Comparison of ENCODE assay signal across 8 cellular contexts in genomic region chr1:6200188-6200809, GRCh38. TPM values are rescaled to one million over a fixed set of nuclear protein-coding genes. Genes with fewer than 3 reads are reported as not detected.
A peak's percentile ranks its signal among the peaks of the same experiment; 100 is the strongest.
DNase-seq lines count a peak whose midpoint lies in the region; ATAC-seq and TF ChIP-seq lines count a peak whose summit lies in the region.

No MANE protein-coding gene starts in this region.

- H3K36me3 ChIP-seq in ES-I3 (ENCODE audit: insufficient read depth, low read length) (peaks cover 13% of the 10 kb centered on the region), PC-3 (ENCODE audit: low read depth, low read length) (peaks cover 21% of the 10 kb centered on the region), parathyroid adenoma (ENCODE audit: control insufficient read depth, insufficient read depth, low read length) (no peaks in the 10 kb centered on the region)

- no TSS peak for BruUV-seq in PC-3 (replicated peaks; lab: Mats Ljungman, UMichigan)

- peak overlapping the region; percentile 95 for H3K27ac Mint-ChIP-seq in endothelial cell (ENCODE audit: unreplicated experiment)

- H3K4me3 ChIP-seq in PC-3 (ENCODE audit: low read length) (peak overlapping the region; percentile 74), parathyroid adenoma (ENCODE audit: low read depth, low read length) (peak overlapping the region; percentile 93)

- peaks cover 3% of the 10 kb centered on the region for H3K27me3 Mint-ChIP-seq in endothelial cell (ENCODE audit: unreplicated experiment)

- POLR2A ChIA-PET in PC-3 (lab: Charles Lee; ENCODE audit: unreplicated experiment): no interaction called here

- ATAC-seq in PC-3 (no peak), GM18520 (IDR thresholded peaks at IDR 0.05; ENCODE audit: unreplicated experiment) (no peak)

- H3K4me2 ChIP-seq in PC-3 (ENCODE audit: low read length): peak overlapping the region; percentile 84
- H3K4me2 ChIP-seq in parathyroid adenoma (ENCODE audit: low read length): peak overlapping the region; percentile 74

- peaks cover 25% of the 10 kb centered on the region for H3K4me1 Mint-ChIP-seq in endothelial cell (ENCODE audit: unreplicated experiment)

- peak overlapping the region; percentile 94 for H3K4me3 Mint-ChIP-seq in endothelial cell (ENCODE audit: unreplicated experiment)

- H3K9me3 Mint-ChIP-seq in endothelial cell (ENCODE audit: unreplicated experiment): no peaks in the 10 kb centered on the region

- H3K9ac ChIP-seq in ES-I3 (ENCODE audit: low read depth, low read length): peak overlapping the region; percentile 98
- H3K9ac ChIP-seq in PC-3 (ENCODE audit: low read length): peak overlapping the region; percentile 98
- no peak overlapping the region for H3K9ac ChIP-seq in parathyroid adenoma

- H3K9me2 ChIP-seq in PC-3 (replicated peaks; ENCODE audit: low read length): no peaks in the 10 kb centered on the region

- H3K4me1 ChIP-seq in ES-I3 (ENCODE audit: insufficient read depth, low read length) (peaks cover 10% of the 10 kb centered on the region; the same call in 1 of the 2 replicates), PC-3 (ENCODE audit: insufficient read depth, low read length) (peaks cover 26% of the 10 kb centered on the region), parathyroid adenoma (peaks cover 3% of the 10 kb centered on the region)

- peak overlapping the region; percentile 89 for H2AFZ ChIP-seq in PC-3 (ENCODE audit: low read length)
- peak overlapping the region; percentile 93 for H2AFZ ChIP-seq in parathyroid adenoma

- H3K27ac ChIP-seq in PC-3 (ENCODE audit: low read length) (peak overlapping the region; percentile 47), parathyroid adenoma (peak overlapping the region; percentile 85)

- H3K36me3 Mint-ChIP-seq in endothelial cell (ENCODE audit: low read depth, unreplicated experiment): peaks cover 13% of the 10 kb centered on the region

- H3K9me3 ChIP-seq in ES-I3 (ENCODE audit: control insufficient read depth, insufficient read depth, low read length): no peaks in the 10 kb centered on the region
- no peaks in the 10 kb centered on the region for H3K9me3 ChIP-seq in PC-3 (ENCODE audit: low read length)
- no peaks in the 10 kb centered on the region for H3K9me3 ChIP-seq in parathyroid adenoma (ENCODE audit: control insufficient read depth, low read length)

- no peaks in the 10 kb centered on the region for H3K27me3 ChIP-seq in PC-3 (ENCODE audit: low read length)
- no peaks in the 10 kb centered on the region for H3K27me3 ChIP-seq in parathyroid adenoma (ENCODE audit: control insufficient read depth, insufficient read depth, low read length)

- H4K20me1 ChIP-seq in PC-3 (ENCODE audit: low read length): peaks cover 30% of the 10 kb centered on the region

- H3K79me2 ChIP-seq in PC-3 (ENCODE audit: low read length): peaks cover 50% of the 10 kb centered on the region
- peaks cover 21% of the 10 kb centered on the region for H3K79me2 ChIP-seq in parathyroid adenoma

- DNase-seq in PC-3: no peak
- DNase-seq in endothelial cell (ENCODE audit: low spot score): no peak
- DNase-seq in OCI-M2 (lab: John Stamatoyannopoulos, UW; ENCODE audit: unreplicated experiment): no peak
- no peak for DNase-seq in GM20000 (ENCODE audit: low spot score)
- DNase-seq in activated CD4-positive, alpha-beta T cell treated with anti-CD3 and anti-CD28 coated beads for 1 hour: no peak

- CTCF ChIA-PET in PC-3 (lab: Charles Lee): interaction anchor here (0.5 kb wide), 1 partner anchor 44 kb away, joined by 7 read pairs; no protein-coding TSS in a partner anchor

- TF ChIP-seq CTCF in PC-3 (conservative IDR thresholded peaks at IDR 0.05; ENCODE audit: low read depth, low read length) (no peak), endothelial cell (IDR thresholded peaks at IDR 0.05; ENCODE audit: unreplicated experiment) (no peak), parathyroid adenoma (IDR thresholded peaks at IDR 0.05) (no peak), GM20000 (IDR thresholded peaks at IDR 0.05; ENCODE audit: extremely low read depth, missing control alignments) (no peak)

- no peaks in the 10 kb centered on the region for H3F3A ChIP-seq in PC-3 (ENCODE audit: low read length, unreplicated experiment)

- intact Hi-C loops in PC-3 (cut with micrococcal nuclease): no loop called here

RNA-seq across cellular contexts. Expression of gene RPL22, which starts 0.9 kb away (rescaled TPM):
- 283 and 297 TPM in 2 replicates for total RNA-seq in PC-3 (2014; rRNA removed)
- total RNA-seq in endothelial cell (ENCODE audit: unreplicated experiment): 601 TPM

RNA-seq across cellular contexts. Expression of gene RNF207, which starts 5.6 kb away (rescaled TPM):
- 95.4 and 128 TPM in 2 replicates for total RNA-seq in PC-3 (2014; rRNA removed)
- total RNA-seq in endothelial cell (ENCODE audit: unreplicated experiment): not detected

RNA-seq across cellular contexts. Expression of gene CHD5, which starts 20.2 kb away (rescaled TPM):
- total RNA-seq in PC-3 (2014; rRNA removed) (0.55 and 2.8 TPM in 2 replicates), endothelial cell (ENCODE audit: unreplicated experiment) (0.15 TPM)

RNA-seq across cellular contexts. Expression of gene ICMT, which starts 35.5 kb away (rescaled TPM):
- total RNA-seq in PC-3 (2014; rRNA removed) (210 and 215 TPM in 2 replicates), endothelial cell (ENCODE audit: unreplicated experiment) (52.2 TPM)

RNA-seq across cellular contexts. Expression of gene HES3, which starts 43.7 kb away (rescaled TPM):
- total RNA-seq in PC-3 (2014; rRNA removed) (not detected in 2 replicates), endothelial cell (ENCODE audit: unreplicated experiment) (not detected)

Comparison
In these comparisons a context has a peak if more than half of its experiments do, and no peak if none do; other contexts are left out.
1. RNA of gene RNF207, which starts 5.6 kb away (total RNA-seq): 95.4 to 128 TPM in PC-3; not detected in endothelial cell (single experiment); every median in the first group is over 10 times any median in the second.